Comparison of ENCODE assay signal across 29 cellular contexts in genomic region chr9:108939975-108940374, GRCh38.
"Had no signal": no experiment of that assay in that cellular context is flagged by ENCODE, and none has a peak within 500 bp of the region (broad histone marks: within the 10 kb centered on the region; RNA-seq: fewer than 3 reads in every experiment).

No MANE protein-coding gene starts in this region.

- H3K4me1 ChIP-seq: uterus had no signal

- H3K36me3 ChIP-seq: uterus had no signal

- H3K9me3 Mint-ChIP-seq: stimulated activated effector memory CD8-positive, alpha-beta T cell treated with anti-CD3 and anti-CD28 coated beads, Interleukin-12 subunit alpha, Interleukin-12 subunit beta, amount 100 ng/mL, for 72 hours; stimulated activated memory B cell treated with anti-CD40 and anti-IgM and Interleukin-4, amounts not matched to agents 10 μg/mL and 1 μg/mL and 100 μg/mL, for 72 hours; stimulated activated naive B cell treated with anti-CD40 and anti-IgM and Interleukin-4, amounts not matched to agents 10 μg/mL and 1 μg/mL and 100 μg/mL, for 72 hours; stimulated activated naive CD8-positive, alpha-beta T cell treated with anti-CD3 and anti-CD28 coated beads, Interleukin-15, amount 100 ng/mL, for 72 hours; stimulated activated naive CD8-positive, alpha-beta T cell treated with anti-CD3 and anti-CD28 coated beads, Interleukin-15, Interleukin-2, amounts not matched to agents 100 ng/mL and 50 ng/mL, for 24 hours; type B pancreatic cell had no signal

- H3K4me3 ChIP-seq: stomach, suprapubic skin, testis, thoracic aorta, thyroid gland, tibial artery, tibial nerve, transverse colon, upper lobe of left lung, upper lobe of right lung, uterus, vagina had no signal

- H3K9me3 ChIP-seq: stomach, suprapubic skin, testis, thoracic aorta, thyroid gland, tibial artery, tibial nerve, transverse colon, upper lobe of left lung, upper lobe of right lung, uterus, vagina had no signal

- FAIRE-seq: urothelium cell line had no signal

- H3K27ac Mint-ChIP-seq: stimulated activated effector memory CD8-positive, alpha-beta T cell treated with anti-CD3 and anti-CD28 coated beads, Interleukin-12 subunit alpha, Interleukin-12 subunit beta, amount 100 ng/mL, for 72 hours; stimulated activated memory B cell treated with anti-CD40 and anti-IgM and Interleukin-4, amounts not matched to agents 10 μg/mL and 1 μg/mL and 100 μg/mL, for 72 hours; stimulated activated naive B cell treated with anti-CD40 and anti-IgM and Interleukin-4, amounts not matched to agents 10 μg/mL and 1 μg/mL and 100 μg/mL, for 72 hours; stimulated activated naive CD8-positive, alpha-beta T cell treated with anti-CD3 and anti-CD28 coated beads, Interleukin-15, amount 100 ng/mL, for 72 hours; stimulated activated naive CD8-positive, alpha-beta T cell treated with anti-CD3 and anti-CD28 coated beads, Interleukin-15, Interleukin-2, amounts not matched to agents 100 ng/mL and 50 ng/mL, for 24 hours; type B pancreatic cell had no signal

- H3K27me3 Mint-ChIP-seq: stimulated activated memory B cell treated with anti-CD40 and anti-IgM and Interleukin-4, amounts not matched to agents 10 μg/mL and 1 μg/mL and 100 μg/mL, for 72 hours; stimulated activated naive B cell treated with anti-CD40 and anti-IgM and Interleukin-4, amounts not matched to agents 10 μg/mL and 1 μg/mL and 100 μg/mL, for 72 hours; stimulated activated naive CD8-positive, alpha-beta T cell treated with anti-CD3 and anti-CD28 coated beads, Interleukin-15, amount 100 ng/mL, for 72 hours; stimulated activated naive CD8-positive, alpha-beta T cell treated with anti-CD3 and anti-CD28 coated beads, Interleukin-15, Interleukin-2, amounts not matched to agents 100 ng/mL and 50 ng/mL, for 24 hours; type B pancreatic cell had no signal

- DNase-seq: stimulated activated CD4-positive, alpha-beta T cell treated with anti-CD3 and anti-CD28 coated beads, Interleukin-2, amount 100 ng/mL, for 48 hours; stimulated activated CD4-positive, alpha-beta T cell treated with anti-CD3 and anti-CD28 coated beads, Interleukin-4, amount 100 ng/mL, for 1 hour; stimulated activated CD4-positive, alpha-beta T cell treated with anti-CD3 and anti-CD28 coated beads, Interleukin-4, amount 100 ng/mL, for 24 hours; stimulated activated CD4-positive, alpha-beta T cell treated with anti-CD3 and anti-CD28 coated beads, Interleukin-4, amount 100 ng/mL, for 4 hours; stimulated activated CD8-positive, alpha-beta memory T cell treated with anti-CD3 and anti-CD28 coated beads, Interleukin-4, amount 100 ng/mL, for 48 hours; stimulated activated naive B cell treated with anti-CD40 and anti-IgM and Interleukin-4, amounts not matched to agents 10 μg/mL and 1 μg/mL and 100 μg/mL, for 72 hours; stimulated activated naive CD4-positive, alpha-beta T cell; stimulated activated naive CD4-positive, alpha-beta T cell treated with Interleukin-2 at 50 U/mL for 16 hours; stimulated activated naive CD8-positive, alpha-beta T cell treated with anti-CD3 and anti-CD28 coated beads, Interleukin-15, amount 100 ng/mL, for 72 hours; stimulated activated naive CD8-positive, alpha-beta T cell treated with anti-CD3 and anti-CD28 coated beads, Interleukin-15, Interleukin-2, amounts not matched to agents 100 U/mL and 50 U/mL, for 24 hours; stomach; substantia nigra; testis; thyroid gland; tibial artery; transverse colon; trophoblast cell; upper lobe of left lung; upper lobe of right lung; uterus had no signal

- H3K27me3 ChIP-seq: stomach, suprapubic skin, testis, thyroid gland, tibial artery, tibial nerve, transverse colon, upper lobe of left lung, upper lobe of right lung, uterus, vagina had no signal

- H3K4me3 Mint-ChIP-seq: stimulated activated effector memory CD8-positive, alpha-beta T cell treated with anti-CD3 and anti-CD28 coated beads, Interleukin-12 subunit alpha, Interleukin-12 subunit beta, amount 100 ng/mL, for 72 hours; stimulated activated memory B cell treated with anti-CD40 and anti-IgM and Interleukin-4, amounts not matched to agents 10 μg/mL and 1 μg/mL and 100 μg/mL, for 72 hours; stimulated activated naive B cell treated with anti-CD40 and anti-IgM and Interleukin-4, amounts not matched to agents 10 μg/mL and 1 μg/mL and 100 μg/mL, for 72 hours; stimulated activated naive CD8-positive, alpha-beta T cell treated with anti-CD3 and anti-CD28 coated beads, Interleukin-15, amount 100 ng/mL, for 72 hours; stimulated activated naive CD8-positive, alpha-beta T cell treated with anti-CD3 and anti-CD28 coated beads, Interleukin-15, Interleukin-2, amounts not matched to agents 100 ng/mL and 50 ng/mL, for 24 hours; type B pancreatic cell had no signal

- H3K27ac ChIP-seq: stomach, suprapubic skin, testis, thoracic aorta, thyroid gland, tibial artery, tibial nerve, transverse colon, upper lobe of left lung, upper lobe of right lung, uterus, vagina had no signal

- ATAC-seq: stimulated activated effector memory CD8-positive, alpha-beta T cell treated with anti-CD3 and anti-CD28 coated beads, Interleukin-12 subunit alpha, Interleukin-12 subunit beta, amount 100 ng/mL, for 72 hours; stimulated activated memory B cell treated with anti-CD40 and anti-IgM and Interleukin-4, amounts not matched to agents 10 μg/mL and 1 μg/mL and 100 μg/mL, for 72 hours; stimulated activated naive B cell treated with anti-CD40 and anti-IgM and Interleukin-4, amounts not matched to agents 10 μg/mL and 1 μg/mL and 100 μg/mL, for 72 hours; stimulated activated naive CD8-positive, alpha-beta T cell treated with anti-CD3 and anti-CD28 coated beads, Interleukin-15, amount 100 ng/mL, for 72 hours; stimulated activated naive CD8-positive, alpha-beta T cell treated with anti-CD3 and anti-CD28 coated beads, Interleukin-15, Interleukin-2, amounts not matched to agents 100 U/mL and 50 U/mL, for 24 hours; upper lobe of right lung had no signal
